ENCODE assay signal across 11 cellular contexts in the genomic region with DNA sequence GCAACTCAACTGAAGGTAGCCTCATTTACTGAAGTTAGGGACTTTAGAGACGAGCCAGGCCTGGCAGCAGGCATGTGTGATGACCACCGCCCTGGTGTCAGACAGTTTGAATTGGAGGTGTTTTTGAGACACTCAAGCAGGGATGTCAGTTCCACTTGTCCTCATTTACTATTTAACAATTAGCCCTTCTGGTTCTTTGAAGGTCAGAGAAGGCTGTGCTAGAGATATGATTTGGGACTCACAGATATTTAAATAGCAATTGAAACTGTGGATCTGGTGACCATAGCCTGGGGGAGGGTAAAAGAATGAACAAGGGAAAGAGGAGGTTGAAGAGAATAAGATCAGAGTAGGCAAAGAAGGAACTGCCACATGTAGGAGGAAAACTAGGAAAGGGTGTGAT.
"Had no signal": no experiment of that assay in that cellular context is flagged by ENCODE, and none has a peak within 500 bp of the region (broad histone marks: within the 10 kb centered on the region; RNA-seq: fewer than 3 reads in every experiment).

No MANE protein-coding gene starts in this region.

- H3K27ac ChIP-seq: foreskin keratinocyte, neutrophil, right lobe of liver, tibial artery had no signal

- ATAC-seq: activated T-cell treated with anti-CD3 and anti-CD28 coated beads, Interleukin-2, amount 50 U/mL, for 4 hours; foreskin keratinocyte; right lobe of liver; stimulated activated memory B cell treated with anti-CD40 and anti-IgM and Interleukin-4, amounts not matched to agents 10 μg/mL and 1 μg/mL and 100 μg/mL, for 72 hours had no signal

- H3K9me3 ChIP-seq: neutrophil, right lobe of liver, tibial artery had no signal

- H3K27me3 ChIP-seq: right lobe of liver, tibial artery had no signal

- H3K36me3 ChIP-seq: neutrophil, right lobe of liver, tibial artery had no signal

- H3K4me3 ChIP-seq: right lobe of liver, tibial artery had no signal

- H3K4me1 ChIP-seq: foreskin keratinocyte, right lobe of liver, tibial artery had no signal

- DNase-seq: activated gamma-delta T cell; activated T-cell treated with anti-CD3 and anti-CD28 coated beads, Interleukin-2, amount 50 U/mL, for 4 hours; amygdala; foreskin keratinocyte; head of caudate nucleus; islet precursor cell; right lobe of liver; T1000; tibial artery had no signal
